ENCODE assay signal across 15 cellular contexts in the genomic region with DNA sequence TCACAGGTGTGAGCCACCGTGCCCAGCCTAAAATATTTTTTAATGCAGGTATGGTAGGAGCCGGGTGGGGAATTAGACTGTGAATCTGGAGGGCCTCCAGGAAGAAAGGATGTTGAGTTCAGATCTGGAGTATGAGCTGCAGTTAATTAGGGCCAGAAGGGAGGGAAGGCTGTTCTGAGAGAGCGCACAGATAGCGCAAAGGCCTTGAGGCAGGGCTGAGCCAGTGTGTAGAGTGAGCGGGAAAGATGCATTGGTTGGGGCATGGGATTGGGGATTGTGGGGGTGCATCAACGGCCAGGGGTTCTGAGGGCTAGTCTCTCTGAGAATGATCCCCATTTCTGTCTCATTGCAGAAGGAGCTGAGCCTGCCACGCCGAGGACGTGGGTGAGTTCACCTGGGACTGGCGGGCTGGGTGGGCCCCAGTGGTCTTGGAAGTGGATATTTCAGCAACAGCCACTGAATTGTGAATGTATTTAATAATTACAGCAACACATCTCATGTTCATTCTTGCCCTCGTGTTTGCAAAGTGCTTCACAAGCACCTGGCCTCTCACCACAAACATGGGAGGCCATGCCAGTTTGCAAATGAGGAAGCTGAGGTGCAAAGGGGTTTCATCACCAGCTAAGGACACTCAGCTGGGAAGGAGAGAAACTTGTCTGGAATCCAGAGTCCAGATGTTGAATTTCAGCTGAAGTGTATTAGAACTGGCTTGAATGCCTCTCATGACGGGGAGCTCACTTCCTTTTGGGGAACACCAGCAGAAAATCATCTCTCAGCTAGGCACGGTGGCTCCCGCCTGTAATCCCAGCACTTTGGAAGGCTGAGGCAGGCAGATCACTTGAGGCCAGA. TPM values are rescaled to one million over a fixed set of nuclear protein-coding genes. Genes with fewer than 3 reads are reported as not detected.
DNase-seq lines count a peak whose midpoint lies in the region; TF ChIP-seq lines count a peak whose summit lies in the region.
"Had no signal": no experiment of that assay in that cellular context is flagged by ENCODE, and none has a peak within 500 bp of the region (broad histone marks: within the 10 kb centered on the region; RNA-seq: fewer than 3 reads in every experiment).

No MANE protein-coding gene starts in this region.

- no peaks in the 10 kb centered on the region for H3K9me3 ChIP-seq in spleen
- H3K9me3 ChIP-seq: MG63, tibial nerve had no signal

- no peaks in the 10 kb centered on the region for H3K27me3 Mint-ChIP-seq in activated T-helper 1 cell treated with anti-CD3 and anti-CD28 coated beads, Interleukin-12 subunit alpha, Interleukin-12 subunit beta, Interleukin-2, Interleukin-4 antibody, amounts not matched to agents 30 ng/mL and 10 ng/mL and 1 ng/mL, durations not matched to agents 14 hours and 24 hours and 36 hours (ENCODE audit: insufficient read depth)

- DNase-seq in NCI-H82 (lab: John Stamatoyannopoulos, UW) (peak; percentile 37), NCI-H82 treated with DMSO at 0.1 percent for 48 hours (lab: John Stamatoyannopoulos, UW; ENCODE audit: unreplicated experiment) (no peak), NCI-H2029 (lab: John Stamatoyannopoulos, UW) (peak; percentile 63), spleen (no peak), hippocampal formation (lab: John Stamatoyannopoulos, UW) (no peak), hypothalamus (lab: John Stamatoyannopoulos, UW) (no peak)
- DNase-seq in activated T-helper 1 cell treated with anti-CD3 and anti-CD28 coated beads, Interleukin-12 subunit alpha, Interleukin-12 subunit beta, Interleukin-2, Interleukin-4 antibody, amounts not matched to agents 30 ng/mL and 10 ng/mL and 1 ng/mL, durations not matched to agents 14 hours and 24 hours and 36 hours (ENCODE audit: low spot score) = no peak
- DNase-seq in activated CD4-positive, alpha-beta T cell treated with anti-CD3 and anti-CD28 coated beads for 1 hour = no peak
- DNase-seq: activated T-cell treated with anti-CD3 and anti-CD28 coated beads, Interleukin-2, amount 50 U/mL, for 48 hours; MG63; NCI-H526 treated with DMSO at 0.1 percent for 48 hours; stimulated activated CD4-positive, alpha-beta T cell treated with anti-CD3 and anti-CD28 coated beads, Interleukin-15, amount 100 ng/mL, for 24 hours had no signal

- H3K27me3 ChIP-seq in spleen (replicated peaks in 1 of 7) = peaks cover 0 to 12% (median 0%) of the 10 kb centered on the region in 7 donors
- H3K27me3 ChIP-seq: MG63 had no signal

- no peak overlapping the region for H3K27ac Mint-ChIP-seq in activated T-helper 1 cell treated with anti-CD3 and anti-CD28 coated beads, Interleukin-12 subunit alpha, Interleukin-12 subunit beta, Interleukin-2, Interleukin-4 antibody, amounts not matched to agents 30 ng/mL and 10 ng/mL and 1 ng/mL, durations not matched to agents 14 hours and 24 hours and 36 hours
- H3K27ac Mint-ChIP-seq: GM23338, mesothelial cell of epicardium had no signal

- H3K4me3 Mint-ChIP-seq in activated T-helper 1 cell treated with anti-CD3 and anti-CD28 coated beads, Interleukin-12 subunit alpha, Interleukin-12 subunit beta, Interleukin-2, Interleukin-4 antibody, amounts not matched to agents 30 ng/mL and 10 ng/mL and 1 ng/mL, durations not matched to agents 14 hours and 24 hours and 36 hours = peak overlapping the region; percentile 37

- no peak for TF ChIP-seq CTCF in spleen (IDR thresholded peaks at IDR 0.05 in 8 of 11, conservative IDR thresholded peaks at IDR 0.05 in 3 of 11)

- H3K4me3 ChIP-seq in spleen = no peak overlapping the region
- H3K4me3 ChIP-seq: GM23338, MG63, tibial nerve had no signal

- 73 to 84% (median 79%) methylated on average over 14 of the region's 14 CpGs for WGBS in spleen, 5 donors

- H3K27ac ChIP-seq in spleen = peak overlapping the region in 6 of 8 donors; percentile 51 to 98 (median 89)

- TF ChIP-seq POLR2A in spleen (IDR thresholded peaks at IDR 0.05) = no peak

- peaks cover 13% of the 10 kb centered on the region for H3K4me1 Mint-ChIP-seq in activated T-helper 1 cell treated with anti-CD3 and anti-CD28 coated beads, Interleukin-12 subunit alpha, Interleukin-12 subunit beta, Interleukin-2, Interleukin-4 antibody, amounts not matched to agents 30 ng/mL and 10 ng/mL and 1 ng/mL, durations not matched to agents 14 hours and 24 hours and 36 hours (ENCODE audit: low read depth)

- intact Hi-C loops in activated T-helper 1 cell treated with anti-CD3 and anti-CD28 coated beads, Interleukin-12 subunit alpha, Interleukin-12 subunit beta, Interleukin-2, Interleukin-4 antibody, amounts not matched to agents 30 ng/mL and 10 ng/mL and 1 ng/mL, durations not matched to agents 14 hours and 24 hours and 36 hours (cut with micrococcal nuclease) = no loop called here
- intact Hi-C loops in spleen (cut with DNase I; ENCODE audit: low total_unique reads) = no loop called here

- peaks cover 2% of the 10 kb centered on the region for H3K36me3 Mint-ChIP-seq in activated T-helper 1 cell treated with anti-CD3 and anti-CD28 coated beads, Interleukin-12 subunit alpha, Interleukin-12 subunit beta, Interleukin-2, Interleukin-4 antibody, amounts not matched to agents 30 ng/mL and 10 ng/mL and 1 ng/mL, durations not matched to agents 14 hours and 24 hours and 36 hours (ENCODE audit: low read depth)
- H3K36me3 Mint-ChIP-seq: mesothelial cell of epicardium had no signal

- H3K36me3 ChIP-seq in spleen = peaks cover 0 to 20% (median 0%) of the 10 kb centered on the region in 6 donors
- H3K36me3 ChIP-seq: MG63, tibial nerve had no signal

- H3K4me1 ChIP-seq in spleen = peaks cover 23 to 99% (median 69%) of the 10 kb centered on the region in 6 donors

- H3K9me3 Mint-ChIP-seq in activated T-helper 1 cell treated with anti-CD3 and anti-CD28 coated beads, Interleukin-12 subunit alpha, Interleukin-12 subunit beta, Interleukin-2, Interleukin-4 antibody, amounts not matched to agents 30 ng/mL and 10 ng/mL and 1 ng/mL, durations not matched to agents 14 hours and 24 hours and 36 hours = no peaks in the 10 kb centered on the region
- H3K9me3 Mint-ChIP-seq: GM23338, mesothelial cell of epicardium had no signal

RNA-seq across cellular contexts. Expression of gene MAST3, which starts 9.9 kb away (rescaled TPM):
- 16.5 and 17.6 TPM in 2 replicates for total RNA-seq in activated T-helper 1 cell treated with anti-CD3 and anti-CD28 coated beads, Interleukin-12 subunit alpha, Interleukin-12 subunit beta, Interleukin-2, Interleukin-4 antibody, amounts not matched to agents 30 ng/mL and 10 ng/mL and 1 ng/mL, durations not matched to agents 14 hours and 24 hours and 36 hours
- total RNA-seq in spleen = 10 to 100 TPM; 31.3 to 52.7 (median 39.4) TPM
- polyA plus RNA-seq in spleen = 10 to 100 TPM in 2 of 3 donors, 1 to 10 TPM in 1; 8.9 to 17.1 (median 16.1) TPM

RNA-seq across cellular contexts. Expression of gene IL12RB1, which starts 20.7 kb away (rescaled TPM):
- 44.5 and 47.5 TPM in 2 replicates for total RNA-seq in activated T-helper 1 cell treated with anti-CD3 and anti-CD28 coated beads, Interleukin-12 subunit alpha, Interleukin-12 subunit beta, Interleukin-2, Interleukin-4 antibody, amounts not matched to agents 30 ng/mL and 10 ng/mL and 1 ng/mL, durations not matched to agents 14 hours and 24 hours and 36 hours
- 10 to 100 TPM; 19.7 to 31.6 (median 25.3) TPM for total RNA-seq in spleen
- polyA plus RNA-seq in spleen = 10 to 100 TPM in 2 of 3 donors, 1 to 10 TPM in 1; 9.9 to 21.5 (median 14.8) TPM
- total RNA-seq: GM23338, mesothelial cell of epicardium had no signal
- polyA plus RNA-seq: GM23338 had no signal

RNA-seq across cellular contexts. Expression of gene PIK3R2, which starts 45.5 kb away (rescaled TPM):
- total RNA-seq in activated T-helper 1 cell treated with anti-CD3 and anti-CD28 coated beads, Interleukin-12 subunit alpha, Interleukin-12 subunit beta, Interleukin-2, Interleukin-4 antibody, amounts not matched to agents 30 ng/mL and 10 ng/mL and 1 ng/mL, durations not matched to agents 14 hours and 24 hours and 36 hours = 14.7 and 15.6 TPM in 2 replicates
- total RNA-seq in spleen = 10 to 100 TPM in 6 of 7 donors, 1 to 10 TPM in 1; 6.6 to 22.7 (median 16.3) TPM
- 1 to 10 TPM; 4.2 to 5.1 (median 4.9) TPM for polyA plus RNA-seq in spleen

Comparison
In these comparisons a context has a peak if more than half of its experiments do, and no peak if none do; other contexts are left out.
1. DNase-seq: peak in NCI-H82 (single experiment) and NCI-H2029 (single experiment); none in NCI-H82 treated with DMSO at 0.1 percent for 48 hours (single experiment), activated T-helper 1 cell treated with anti-CD3 and anti-CD28 coated beads, Interleukin-12 subunit alpha, Interleukin-12 subunit beta, Interleukin-2, Interleukin-4 antibody, amounts not matched to agents 30 ng/mL and 10 ng/mL and 1 ng/mL, durations not matched to agents 14 hours and 24 hours and 36 hours (single experiment), spleen (single experiment), activated CD4-positive, alpha-beta T cell treated with anti-CD3 and anti-CD28 coated beads for 1 hour (single experiment), hippocampal formation (0 of 2) and hypothalamus (0 of 51).